Comparison of ENCODE assay signal across 25 cellular contexts in genomic region chr12:15897433-15897832, GRCh38.
"Had no signal": no experiment of that assay in that cellular context is flagged by ENCODE, and none has a peak within 500 bp of the region (broad histone marks: within the 10 kb centered on the region; RNA-seq: fewer than 3 reads in every experiment).

No MANE protein-coding gene starts in this region.

- H3K36me3 ChIP-seq: ovary had no signal

- H3K9me3 ChIP-seq: adrenal gland, body of pancreas, esophagus squamous epithelium, heart right ventricle, ovary, right lobe of liver, thoracic aorta had no signal

- DNase-seq: activated CD4-positive, alpha-beta T cell treated with anti-CD3 and anti-CD28 coated beads for 36 hours; activated CD4-positive, CD25-positive, alpha-beta regulatory T cell; activated CD8-positive, alpha-beta memory T cell treated with anti-CD3 and anti-CD28 coated beads, Interleukin-2, amount 10 ng/mL, durations not matched to agents 7 days and 5 days; activated CD8-positive, alpha-beta T cell treated with anti-CD3 and anti-CD28 coated beads, Interleukin-2, amount 10 ng/mL, durations not matched to agents 7 days and 5 days; activated T-cell treated with anti-CD3 and anti-CD28 coated beads, Interleukin-2, amount 50 U/mL, for 48 hours; adrenal gland; aorta; body of pancreas; dermis blood vessel endothelial cell; effector CD4-positive, alpha-beta T cell; esophagus squamous epithelium; heart right ventricle; midbrain; naive thymus-derived CD4-positive, alpha-beta T cell; ovary; right lobe of liver; stimulated activated CD4-positive, alpha-beta T cell treated with anti-CD3 and anti-CD28 coated beads, Interleukin-4, amount 100 ng/mL, for 1 hour; trophoblast cell had no signal

- H3K27me3 ChIP-seq: adrenal gland, body of pancreas, esophagus squamous epithelium, heart right ventricle, ovary, right lobe of liver had no signal

- H3K4me1 ChIP-seq: body of pancreas had no signal

- H3K27ac Mint-ChIP-seq: activated CD4-positive, alpha-beta T cell treated with anti-CD3 and anti-CD28 coated beads for 36 hours; activated CD8-positive, alpha-beta T cell treated with anti-CD3 and anti-CD28 coated beads, Interleukin-2, amount 10 ng/mL, durations not matched to agents 7 days and 5 days; activated naive CD4-positive, alpha-beta T cell treated with anti-CD3 and anti-CD28 coated beads, Interleukin-2, amount 50 U/mL, for 72 hours; activated T-helper 2 cell treated with anti-CD3 and anti-CD28 coated beads, Interferon-gamma antibody, Interleukin-2, Interleukin-4, amounts not matched to agents 10 μg/mL and 5 μg/mL and 100 μg/mL, durations not matched to agents 14 hours and 24 hours and 36 hours; progenitor cell of endocrine pancreas; stimulated activated naive CD8-positive, alpha-beta T cell treated with anti-CD3 and anti-CD28 coated beads, Interleukin-15, Interleukin-2, amounts not matched to agents 100 ng/mL and 50 ng/mL, for 24 hours had no signal

- H3K9me3 Mint-ChIP-seq: activated naive CD4-positive, alpha-beta T cell treated with anti-CD3 and anti-CD28 coated beads, Interleukin-2, amount 50 U/mL, for 72 hours; activated T-helper 2 cell treated with anti-CD3 and anti-CD28 coated beads, Interferon-gamma antibody, Interleukin-2, Interleukin-4, amounts not matched to agents 10 μg/mL and 5 μg/mL and 100 μg/mL, durations not matched to agents 14 hours and 24 hours and 36 hours; naive thymus-derived CD4-positive, alpha-beta T cell; stimulated activated effector memory CD8-positive, alpha-beta T cell treated with anti-CD3 and anti-CD28 coated beads, Interleukin-12 subunit alpha, Interleukin-12 subunit beta, amount 100 ng/mL, for 72 hours; stimulated activated naive CD8-positive, alpha-beta T cell treated with anti-CD3 and anti-CD28 coated beads, Interleukin-15, Interleukin-2, amounts not matched to agents 100 ng/mL and 50 ng/mL, for 24 hours had no signal

- H3K4me1 Mint-ChIP-seq: stimulated activated effector memory CD8-positive, alpha-beta T cell treated with anti-CD3 and anti-CD28 coated beads, Interleukin-12 subunit alpha, Interleukin-12 subunit beta, amount 100 ng/mL, for 72 hours had no signal

- H3K27ac ChIP-seq: body of pancreas, epithelial cell of prostate, esophagus squamous epithelium, heart right ventricle, ovary had no signal

- H3K27me3 Mint-ChIP-seq: activated CD4-positive, alpha-beta T cell treated with anti-CD3 and anti-CD28 coated beads for 36 hours; activated CD8-positive, alpha-beta memory T cell treated with anti-CD3 and anti-CD28 coated beads, Interleukin-2, amount 10 ng/mL, durations not matched to agents 7 days and 5 days; naive thymus-derived CD4-positive, alpha-beta T cell; progenitor cell of endocrine pancreas; stimulated activated naive CD8-positive, alpha-beta T cell treated with anti-CD3 and anti-CD28 coated beads, Interleukin-15, Interleukin-2, amounts not matched to agents 100 ng/mL and 50 ng/mL, for 24 hours had no signal

- H3K4me3 ChIP-seq: adrenal gland, body of pancreas, esophagus squamous epithelium, heart right ventricle, ovary, right lobe of liver, thoracic aorta had no signal

- H3K4me3 Mint-ChIP-seq: activated CD4-positive, alpha-beta T cell treated with anti-CD3 and anti-CD28 coated beads for 36 hours; activated CD8-positive, alpha-beta T cell treated with anti-CD3 and anti-CD28 coated beads, Interleukin-2, amount 10 ng/mL, durations not matched to agents 7 days and 5 days; stimulated activated effector memory CD8-positive, alpha-beta T cell treated with anti-CD3 and anti-CD28 coated beads, Interleukin-12 subunit alpha, Interleukin-12 subunit beta, amount 100 ng/mL, for 72 hours; stimulated activated naive CD8-positive, alpha-beta T cell treated with anti-CD3 and anti-CD28 coated beads, Interleukin-15, Interleukin-2, amounts not matched to agents 100 ng/mL and 50 ng/mL, for 24 hours had no signal
